25 cellular contexts compared by ENCODE assay signal in genomic region chr13:93352616-93353015, GRCh38.
DNase-seq lines count a peak whose midpoint lies in the region; ATAC-seq and TF ChIP-seq lines count a peak whose summit lies in the region.
"Had no signal": no experiment of that assay in that cellular context is flagged by ENCODE, and none has a peak within 500 bp of the region (broad histone marks: within the 10 kb centered on the region; RNA-seq: fewer than 3 reads in every experiment).

No MANE protein-coding gene starts in this region.

- no peak overlapping the region for H3K27ac ChIP-seq in endodermal cell (ENCODE audit: low read depth, low read length)
- H3K27ac ChIP-seq: 22Rv1, BLaER1 had no signal

- no peaks in the 10 kb centered on the region for H3K36me3 ChIP-seq in endodermal cell (ENCODE audit: control insufficient read depth, insufficient read depth, low read length)
- H3K36me3 ChIP-seq: BE2C, BLaER1 had no signal

- H3K36me3 Mint-ChIP-seq in endodermal cell (ENCODE audit: low read depth) = peaks cover 5% of the 10 kb centered on the region
- peaks cover 3% of the 10 kb centered on the region for H3K36me3 Mint-ChIP-seq in mesothelial cell of epicardium
- no peaks in the 10 kb centered on the region for H3K36me3 Mint-ChIP-seq in activated T-helper 17 cell treated with anti-CD3 and anti-CD28 coated beads, Interleukin-2, amount 50 U/mL, for 72 hours (ENCODE audit: low read depth)
- H3K36me3 Mint-ChIP-seq: CD14-positive monocyte; CD4-positive, alpha-beta memory T cell; CD4-positive, CD25-positive, alpha-beta regulatory T cell; CD8-positive, alpha-beta memory T cell had no signal

- H3K27me3 Mint-ChIP-seq in endodermal cell (ENCODE audit: insufficient read depth) (no peaks in the 10 kb centered on the region), mesothelial cell of epicardium (ENCODE audit: low read depth) (no peaks in the 10 kb centered on the region)
- peaks cover 3% of the 10 kb centered on the region for H3K27me3 Mint-ChIP-seq in activated T-helper 17 cell treated with anti-CD3 and anti-CD28 coated beads, Interleukin-2, amount 50 U/mL, for 72 hours
- H3K27me3 Mint-ChIP-seq: CD4-positive, alpha-beta memory T cell; CD4-positive, CD25-positive, alpha-beta regulatory T cell; CD8-positive, alpha-beta memory T cell had no signal

- no peaks in the 10 kb centered on the region for H3K27me3 ChIP-seq in endodermal cell (ENCODE audit: control insufficient read depth, insufficient read depth, low read length, poor library complexity, severe bottlenecking)
- H3K27me3 ChIP-seq: BE2C, BLaER1 had no signal

- no peak overlapping the region for H3K4me3 ChIP-seq in endodermal cell (ENCODE audit: low read length)
- H3K4me3 ChIP-seq: BLaER1, GM12878 had no signal

- no peak for TF ChIP-seq CTCF in endodermal cell (conservative IDR thresholded peaks at IDR 0.05)
- TF ChIP-seq CTCF in mesothelial cell of epicardium (IDR thresholded peaks at IDR 0.05; ENCODE audit: unreplicated experiment) = no peak

- WGBS in endodermal cell (ENCODE audit: insufficient coverage in 1 of 2, insufficient read length in 1 of 2), 2 experiments = 64 to 83% methylated on average over 1 to 4 of the region's 4 CpGs

- H3K4me1 Mint-ChIP-seq in endodermal cell = peaks cover 30% of the 10 kb centered on the region
- peaks cover 47% of the 10 kb centered on the region for H3K4me1 Mint-ChIP-seq in mesothelial cell of epicardium
- no peaks in the 10 kb centered on the region for H3K4me1 Mint-ChIP-seq in activated T-helper 17 cell treated with anti-CD3 and anti-CD28 coated beads, Interleukin-2, amount 50 U/mL, for 72 hours
- H3K4me1 Mint-ChIP-seq: CD14-positive monocyte; CD4-positive, alpha-beta memory T cell; CD4-positive, CD25-positive, alpha-beta regulatory T cell; CD8-positive, alpha-beta memory T cell had no signal

- peaks cover 7% of the 10 kb centered on the region for H3K4me1 ChIP-seq in endodermal cell (ENCODE audit: control insufficient read depth, insufficient read depth, low read length)
- H3K4me1 ChIP-seq: BE2C, BLaER1 had no signal

- no peak for ATAC-seq in activated T-helper 17 cell treated with anti-CD3 and anti-CD28 coated beads, Interleukin-2, amount 50 U/mL, for 72 hours (replicated peaks)
- ATAC-seq: GM12878 had no signal

- H3K9me3 ChIP-seq in endodermal cell (ENCODE audit: control insufficient read depth, low read length) = peaks cover 5% of the 10 kb centered on the region
- H3K9me3 ChIP-seq: BE2C, BLaER1 had no signal

- H3K9me3 Mint-ChIP-seq in endodermal cell = peaks cover 5% of the 10 kb centered on the region
- H3K9me3 Mint-ChIP-seq in mesothelial cell of epicardium = peaks cover 5% of the 10 kb centered on the region
- H3K9me3 Mint-ChIP-seq in activated T-helper 17 cell treated with anti-CD3 and anti-CD28 coated beads, Interleukin-2, amount 50 U/mL, for 72 hours = peaks cover 8% of the 10 kb centered on the region

- H3K4me3 Mint-ChIP-seq in endodermal cell = no peak overlapping the region
- no peak overlapping the region for H3K4me3 Mint-ChIP-seq in mesothelial cell of epicardium
- no peak overlapping the region for H3K4me3 Mint-ChIP-seq in activated T-helper 17 cell treated with anti-CD3 and anti-CD28 coated beads, Interleukin-2, amount 50 U/mL, for 72 hours
- H3K4me3 Mint-ChIP-seq: CD14-positive monocyte; CD4-positive, alpha-beta memory T cell; CD4-positive, CD25-positive, alpha-beta regulatory T cell; CD8-positive, alpha-beta memory T cell had no signal

- H3K9ac ChIP-seq in endodermal cell (ENCODE audit: extremely low read depth, low read length, poor library complexity, severe bottlenecking) = no peak overlapping the region
- H3K9ac ChIP-seq: BLaER1 had no signal

- DNase-seq in NCI-H82 (lab: John Stamatoyannopoulos, UW) = peak; percentile 65
- DNase-seq in SK-N-DZ (ENCODE audit: low spot score) = peak; percentile 86
- no peak for DNase-seq in endodermal cell
- no peak for DNase-seq in mesothelial cell of epicardium (ENCODE audit: low spot score in 2 of 2, unreplicated experiment in 2 of 2)
- DNase-seq in A172 (ENCODE audit: low spot score) = no peak
- no peak for DNase-seq in GM19240 (ENCODE audit: insufficient read length, low spot score)
- DNase-seq: ACHN; BE2C; C1 segment of cervical spinal cord; CD4-positive, alpha-beta memory T cell; CD4-positive, CD25-positive, alpha-beta regulatory T cell; CD8-positive, alpha-beta memory T cell; COR-L47; DMS 273 treated with DMSO at 0.1 percent for 48 hours; DMS153; DMS53; DMS79; DND-41; EL; GDM1 had no signal

- H3K27ac Mint-ChIP-seq in endodermal cell (peak overlapping the region; percentile 12), mesothelial cell of epicardium (peak overlapping the region; percentile 5)
- no peak overlapping the region for H3K27ac Mint-ChIP-seq in activated T-helper 17 cell treated with anti-CD3 and anti-CD28 coated beads, Interleukin-2, amount 50 U/mL, for 72 hours
- H3K27ac Mint-ChIP-seq: CD14-positive monocyte; CD4-positive, alpha-beta memory T cell; CD4-positive, CD25-positive, alpha-beta regulatory T cell; CD8-positive, alpha-beta memory T cell had no signal

Comparison
In these comparisons a context has a peak if more than half of its experiments do, and no peak if none do; other contexts are left out.
1. DNase-seq: peak in NCI-H82 (single experiment) and SK-N-DZ (single experiment); none in endodermal cell (single experiment), mesothelial cell of epicardium (0 of 2), A172 (single experiment) and GM19240 (single experiment).